Comparison of ENCODE assay signal across 7 cellular contexts in genomic region chr1:188782220-188782841, GRCh38.
DNase-seq lines count a peak whose midpoint lies in the region; ATAC-seq, FAIRE-seq and TF ChIP-seq lines count a peak whose summit lies in the region.

No MANE protein-coding gene starts in this region.

- H3K4me2 ChIP-seq in SK-N-SH = no peak overlapping the region

- peaks cover 0 to 4% (median under 1%) of the 10 kb centered on the region in 11 donors for H3K9me3 Mint-ChIP-seq in naive thymus-derived CD4-positive, alpha-beta T cell

- H3K9me3 ChIP-seq in SK-N-SH = 0 out of 2 replicates have a peak, but pooled peaks cover 4% of the 10 kb centered on the region
- H3K9me3 ChIP-seq in naive thymus-derived CD4-positive, alpha-beta T cell (ENCODE audit: control insufficient read depth in 2 of 3, low read length in 3 of 3) = no peaks in the 10 kb centered on the region
- H3K9me3 ChIP-seq in psoas muscle = no peaks in the 10 kb centered on the region

- TF ChIP-seq EP300 in SK-N-SH (IDR thresholded peaks at IDR 0.05; ENCODE audit: borderline replicate concordance in 1 of 2, low read depth in 1 of 2, low read length in 1 of 2) = no peak

- H3K36me3 ChIP-seq in SK-N-SH (replicated peaks in 1 of 2; ENCODE audit: control insufficient read depth in 1 of 2, insufficient read depth in 2 of 2, low read length in 1 of 2) (no peaks in the 10 kb centered on the region), psoas muscle (ENCODE audit: insufficient read depth in 1 of 2, low read depth in 1 of 2) (no peaks in the 10 kb centered on the region)
- no peaks in the 10 kb centered on the region for H3K36me3 ChIP-seq in naive thymus-derived CD4-positive, alpha-beta T cell (ENCODE audit: control insufficient read depth in 2 of 3, insufficient read depth in 3 of 3, low read length in 3 of 3)

- H3K9me2 ChIP-seq in SK-N-SH = no peaks in the 10 kb centered on the region

- no peak overlapping the region for H3K9ac ChIP-seq in SK-N-SH

- no peak for FAIRE-seq in GM12891 (lab: Jason Lieb, UNC)

- TF ChIP-seq POLR2A in GM12891 (IDR thresholded peaks at IDR 0.05; ENCODE audit: low read depth, low read length) = no peak

- H3K27me3 Mint-ChIP-seq in naive thymus-derived CD4-positive, alpha-beta T cell = no peaks in the 10 kb centered on the region

- H3K4me3 Mint-ChIP-seq in naive thymus-derived CD4-positive, alpha-beta T cell = no peak overlapping the region

- H3K27me3 ChIP-seq in SK-N-SH (ENCODE audit: insufficient read depth) (no peaks in the 10 kb centered on the region), psoas muscle (ENCODE audit: insufficient read depth in 3 of 3, low read length in 2 of 3) (no peaks in the 10 kb centered on the region)
- no peaks in the 10 kb centered on the region for H3K27me3 ChIP-seq in naive thymus-derived CD4-positive, alpha-beta T cell (ENCODE audit: control insufficient read depth in 2 of 2, insufficient read depth in 2 of 2, low read length in 2 of 2)

- H3K4me1 ChIP-seq in SK-N-SH (ENCODE audit: control insufficient read depth in 1 of 2, insufficient read depth in 2 of 2, low read depth in 1 of 2, low read length in 1 of 2) (no peaks in the 10 kb centered on the region), psoas muscle (no peaks in the 10 kb centered on the region)
- no peaks in the 10 kb centered on the region for H3K4me1 ChIP-seq in naive thymus-derived CD4-positive, alpha-beta T cell (ENCODE audit: control insufficient read depth in 2 of 2, insufficient read depth in 2 of 2, low read length in 2 of 2)

- TF ChIP-seq RAD21 in SK-N-SH (IDR thresholded peaks at IDR 0.05; ENCODE audit: low read length) = peak; percentile 76

- TF ChIP-seq CTCF in SK-N-SH (IDR thresholded peaks at IDR 0.05) (peak; percentile 67), psoas muscle (IDR thresholded peaks at IDR 0.05) (no peak)

- H3K4me3 ChIP-seq in SK-N-SH (ENCODE audit: low read depth in 2 of 2, low read length in 1 of 2) = no peak overlapping the region
- H3K4me3 ChIP-seq in naive thymus-derived CD4-positive, alpha-beta T cell (ENCODE audit: low read length) = no peak overlapping the region
- H3K4me3 ChIP-seq in psoas muscle = no peak overlapping the region

- WGBS in SK-N-SH (ENCODE audit: low lambda C conversion rate) = 59% methylated on average over 6 of the region's 6 CpGs
- 48 to 61% (median 58%) methylated on average over 6 of the region's 6 CpGs for WGBS in psoas muscle, 3 donors

- H3K36me3 Mint-ChIP-seq in naive thymus-derived CD4-positive, alpha-beta T cell = no peaks in the 10 kb centered on the region

- intact Hi-C loops in naive thymus-derived CD4-positive, alpha-beta T cell (cut with micrococcal nuclease) = no loop called here
- intact Hi-C loops in psoas muscle (cut with DNase I) = no loop called here

- no peak overlapping the region for H3K27ac Mint-ChIP-seq in naive thymus-derived CD4-positive, alpha-beta T cell

- H2AFZ ChIP-seq in SK-N-SH (ENCODE audit: low read depth) = no peak overlapping the region; the same call in 1 of the 2 replicates

- H3K27ac ChIP-seq in SK-N-SH (ENCODE audit: low read depth in 2 of 2, low read length in 1 of 2) = no peak overlapping the region
- H3K27ac ChIP-seq in naive thymus-derived CD4-positive, alpha-beta T cell (ENCODE audit: low read depth, low read length) = no peak overlapping the region
- no peak overlapping the region for H3K27ac ChIP-seq in psoas muscle

- H4K20me1 ChIP-seq in SK-N-SH (ENCODE audit: insufficient read depth) = no peaks in the 10 kb centered on the region

- POLR2A ChIA-PET in SK-N-SH (lab: Yijun Ruan, JAX) = no interaction called here
- POLR2A ChIA-PET in naive thymus-derived CD4-positive, alpha-beta T cell (lab: Charles Lee) = no interaction called here

- DNase-seq in GM12891 (ENCODE audit: insufficient read length, low spot score) (no peak), HuH-7.5 (ENCODE audit: low spot score) (peak; percentile 23), SK-N-SH (peak; percentile 42), iPS DF 19.7 (ENCODE audit: low read depth, low spot score) (peak; percentile 54), psoas muscle (no peak)
- DNase-seq in naive thymus-derived CD4-positive, alpha-beta T cell = no peak

- H3F3A ChIP-seq in SK-N-SH (replicated peaks; ENCODE audit: insufficient read depth) = peaks cover 4% of the 10 kb centered on the region

- CTCF ChIA-PET in SK-N-SH (lab: Yijun Ruan, JAX) = interaction anchor here (0.6 to 2.4 kb wide), 31 partner anchors 8 to 1654 kb away, joined by 3 to 16 read pairs (median 3); no protein-coding TSS in a partner anchor
- CTCF ChIA-PET in naive thymus-derived CD4-positive, alpha-beta T cell (lab: Charles Lee) = no interaction called here

- H3K79me2 ChIP-seq in SK-N-SH (ENCODE audit: insufficient read depth) = no peaks in the 10 kb centered on the region

- ATAC-seq in GM21786 (IDR thresholded peaks at IDR 0.05; ENCODE audit: unreplicated experiment) (peak; percentile 100), psoas muscle (no peak)
- ATAC-seq in naive thymus-derived CD4-positive, alpha-beta T cell = no peak

- H3K4me1 Mint-ChIP-seq in naive thymus-derived CD4-positive, alpha-beta T cell = no peaks in the 10 kb centered on the region

TF ChIP-seq in GM12891, 5 proteins besides CTCF, POLR2A, EP300 and RAD21:
- TF ChIP-seq POLR2AphosphoS5 (IDR thresholded peaks at IDR 0.05; ENCODE audit: low read depth, low read length) (no peak), SPI1 (IDR thresholded peaks at IDR 0.05; ENCODE audit: low read depth, low read length) (peak; percentile 51)

TF ChIP-seq in SK-N-SH, 30 proteins besides CTCF, POLR2A, EP300 and RAD21:
- TF ChIP-seq SMC3 (IDR thresholded peaks at IDR 0.05; ENCODE audit: low read depth, low read length) = peak; percentile 79
- TF ChIP-seq MXI1 (IDR thresholded peaks at IDR 0.05; ENCODE audit: low read depth, low read length) = no peak
TF ChIP-seq in SK-N-SH: peak in this region for 1.

Comparison
In these comparisons a context has a peak if more than half of its experiments do, and no peak if none do; other contexts are left out.
1. DNase-seq: peak in HuH-7.5 (single experiment), SK-N-SH (single experiment) and iPS DF 19.7 (single experiment); none in GM12891 (single experiment), naive thymus-derived CD4-positive, alpha-beta T cell (0 of 9) and psoas muscle (0 of 2).